Comparison of ENCODE assay signal across 12 cellular contexts in the genomic region with DNA sequence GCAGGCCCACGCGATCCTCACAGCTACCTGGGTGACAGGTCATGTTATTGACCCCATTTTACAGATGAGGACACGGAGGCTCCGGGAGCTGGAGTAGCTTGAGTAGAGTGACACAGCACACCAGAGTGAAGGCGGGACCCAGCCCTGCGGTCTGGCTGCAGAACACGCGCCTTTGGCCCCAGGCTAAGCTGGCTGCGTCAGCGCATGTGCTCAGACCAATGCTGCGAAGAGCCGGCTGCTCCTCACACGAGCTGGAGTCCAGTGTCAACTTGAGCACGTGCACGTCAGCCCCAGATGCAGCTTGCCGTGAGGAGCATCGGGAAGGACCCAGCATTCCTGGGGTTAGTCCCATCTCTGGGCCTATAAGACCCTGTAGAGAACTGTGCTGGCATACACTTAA. TPM values are rescaled to one million over a fixed set of nuclear protein-coding genes. Genes with fewer than 3 reads are reported as not detected.
DNase-seq lines count a peak whose midpoint lies in the region; ATAC-seq and TF ChIP-seq lines count a peak whose summit lies in the region.
"Had no signal": no experiment of that assay in that cellular context is flagged by ENCODE, and none has a peak within 500 bp of the region (broad histone marks: within the 10 kb centered on the region; RNA-seq: fewer than 3 reads in every experiment).

No MANE protein-coding gene starts in this region.

- H3K4me3 ChIP-seq in WERI-Rb-1 (ENCODE audit: low read depth, low read length) (no peak overlapping the region), upper lobe of right lung (no peak overlapping the region)

- H3K27ac ChIP-seq in WERI-Rb-1 (peak overlapping the region; percentile 72), upper lobe of right lung (peak overlapping the region; percentile 79)

- H3K4me1 ChIP-seq in upper lobe of right lung = peaks cover 62% of the 10 kb centered on the region

- TF ChIP-seq CTCF in WERI-Rb-1 (IDR thresholded peaks at IDR 0.05; ENCODE audit: low read depth, low read length) (no peak), upper lobe of right lung (IDR thresholded peaks at IDR 0.05) (no peak)

- H3K36me3 ChIP-seq in WERI-Rb-1 (no peaks in the 10 kb centered on the region), upper lobe of right lung (no peaks in the 10 kb centered on the region)

- ATAC-seq in left colon (no peak), upper lobe of right lung (no peak), HG02973 (IDR thresholded peaks at IDR 0.05; ENCODE audit: unreplicated experiment) (no peak), HG03439 (IDR thresholded peaks at IDR 0.05; ENCODE audit: unreplicated experiment) (no peak)
- ATAC-seq: T-cell had no signal

- intact Hi-C loops in left colon (cut with DNase I, micrococcal nuclease) = no loop called here
- intact Hi-C loops in upper lobe of right lung (cut with DNase I) = no loop called here

- DNase-seq in H4 (ENCODE audit: low spot score) (peak; percentile 92), WERI-Rb-1 (no peak), left colon (peak; percentile 37 to 52), upper lobe of right lung (no peak)
- no peak for DNase-seq in activated CD4-positive, alpha-beta T cell treated with anti-CD3 and anti-CD28 coated beads, Interleukin-2, amount 50 U/mL, for 48 hours
- DNase-seq: activated CD4-positive, alpha-beta T cell treated with anti-CD3 and anti-CD28 coated beads, Interleukin-2, amount 10 ng/mL, durations not matched to agents 7 days and 5 days; NCI-H1930; T-cell had no signal

- H3K9me3 ChIP-seq in WERI-Rb-1 (ENCODE audit: severe bottlenecking) = no peaks in the 10 kb centered on the region
- H3K9me3 ChIP-seq in upper lobe of right lung = no peaks in the 10 kb centered on the region

- H3K27me3 ChIP-seq in WERI-Rb-1 (ENCODE audit: insufficient read depth, low read depth, severe bottlenecking) = no peaks in the 10 kb centered on the region
- no peaks in the 10 kb centered on the region for H3K27me3 ChIP-seq in upper lobe of right lung

RNA-seq across cellular contexts. Expression of a gene that starts 49.9 kb away (rescaled TPM):
- total RNA-seq in H4 (2014; rRNA removed; shearing (Covaris generic)) = 0.02 and 0.04 TPM in 2 replicates
- 1 to 10 TPM; 3.8 to 5.8 TPM for total RNA-seq in left colon
- 36.0 TPM for total RNA-seq in upper lobe of right lung
- total RNA-seq: activated CD4-positive, alpha-beta T cell treated with anti-CD3 and anti-CD28 coated beads, Interleukin-2, amount 10 ng/mL, durations not matched to agents 7 days and 5 days; activated T-helper 2 cell treated with anti-CD3 and anti-CD28 coated beads, Interferon-gamma antibody, Interleukin-2, Interleukin-4, amounts not matched to agents 10 μg/mL and 5 μg/mL and 100 μg/mL, durations not matched to agents 14 hours and 24 hours and 36 hours; pulmonary artery endothelial cell had no signal

Comparison
In these comparisons a context has a peak if more than half of its experiments do, and no peak if none do; other contexts are left out.
1. DNase-seq: peak in H4 (single experiment) and left colon (2 of 2); none in WERI-Rb-1 (single experiment), upper lobe of right lung (single experiment) and activated CD4-positive, alpha-beta T cell treated with anti-CD3 and anti-CD28 coated beads, Interleukin-2, amount 50 U/mL, for 48 hours (0 of 2).